Comparison of ENCODE assay signal across 8 cellular contexts in the genomic region with DNA sequence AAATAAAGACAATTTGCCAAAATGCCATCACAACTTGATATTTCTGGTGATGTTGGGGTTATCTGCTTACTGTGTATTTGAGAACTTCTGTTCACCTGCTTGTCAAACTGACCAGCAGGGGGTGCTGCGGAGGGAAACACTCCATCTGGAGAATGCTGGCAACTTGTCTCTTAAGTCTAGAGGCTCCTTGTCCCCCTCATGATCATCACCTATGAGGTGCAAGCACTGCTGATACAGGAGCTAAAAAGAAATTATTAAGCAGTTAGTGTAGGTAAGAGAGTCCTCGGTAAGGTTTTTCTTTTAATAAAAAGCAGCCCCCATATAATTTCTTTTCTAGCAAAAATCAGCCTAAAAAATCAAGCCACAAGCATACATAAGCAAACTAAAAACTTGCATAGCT. TPM values are rescaled to one million over a fixed set of nuclear protein-coding genes. Genes with fewer than 3 reads are reported as not detected.
DNase-seq lines count a peak whose midpoint lies in the region; ATAC-seq and TF ChIP-seq lines count a peak whose summit lies in the region.

No MANE protein-coding gene starts in this region.

- no peak overlapping the region for H3K27ac Mint-ChIP-seq in chondrocyte (ENCODE audit: unreplicated experiment)

- H3K18ac ChIP-seq in mesenchymal stem cell (ENCODE audit: low read depth in 1 of 2, low read length in 2 of 2), result no peak overlapping the region

- H3K23ac ChIP-seq in mesenchymal stem cell (ENCODE audit: low read length in 2 of 2), result no peak overlapping the region

- no peaks in the 10 kb centered on the region for H3K79me1 ChIP-seq in mesenchymal stem cell (replicated peaks; ENCODE audit: low read length, poor library complexity, severe bottlenecking)

- H4K8ac ChIP-seq in mesenchymal stem cell (ENCODE audit: low read length), result no peak overlapping the region

- no peak overlapping the region for H3K14ac ChIP-seq in mesenchymal stem cell (ENCODE audit: low read length in 2 of 2)

- peaks cover 1% of the 10 kb centered on the region for H3K4me1 ChIP-seq in mesenchymal stem cell (ENCODE audit: control insufficient read depth, insufficient read depth, low read depth, low read length)

- H3K9me3 ChIP-seq in mesenchymal stem cell (ENCODE audit: control insufficient read depth, low read length), result no peaks in the 10 kb centered on the region

- H2BK12ac ChIP-seq in mesenchymal stem cell (ENCODE audit: low read length in 2 of 2), result no peak overlapping the region

- no peak overlapping the region for H2AK5ac ChIP-seq in mesenchymal stem cell (ENCODE audit: low read length, severe bottlenecking)

- no peak overlapping the region for H2AFZ ChIP-seq in mesenchymal stem cell (ENCODE audit: low read depth, low read length)

- peak; percentile 80 for TF ChIP-seq CTCF in chondrocyte (IDR thresholded peaks at IDR 0.05)

- H2BK15ac ChIP-seq in mesenchymal stem cell (ENCODE audit: low read depth, poor library complexity, severe bottlenecking), result no peak overlapping the region

- peaks cover 0 to 20% of the 10 kb centered on the region in 2 experiments for H3K27me3 ChIP-seq in mesenchymal stem cell (ENCODE audit: control insufficient read depth in 1 of 2, insufficient read depth in 1 of 2, low read length in 2 of 2)

- H3K27ac ChIP-seq in mesenchymal stem cell (ENCODE audit: low read length, poor library complexity, severe bottlenecking), result no peak overlapping the region

- H3K9me3 Mint-ChIP-seq in chondrocyte (ENCODE audit: low read depth), result no peaks in the 10 kb centered on the region

- no peak overlapping the region for H2BK120ac ChIP-seq in mesenchymal stem cell (ENCODE audit: low read depth, low read length)

- H3K27me3 Mint-ChIP-seq in chondrocyte (ENCODE audit: low read depth), result peaks cover 59% of the 10 kb centered on the region

- H3K4me2 ChIP-seq in mesenchymal stem cell (ENCODE audit: low read length, poor library complexity, severe bottlenecking), result no peak overlapping the region

- WGBS in mesenchymal stem cell, result 0% methylated on average over 1 of the region's 2 CpGs

- no peak overlapping the region for H2BK5ac ChIP-seq in mesenchymal stem cell (ENCODE audit: low read depth, low read length, poor library complexity, severe bottlenecking)

- no peaks in the 10 kb centered on the region for H3K36me3 Mint-ChIP-seq in chondrocyte (ENCODE audit: low read depth)

- DNase-seq in CD1c-positive myeloid dendritic cell (ENCODE audit: extremely low spot score) (peak; percentile 68), KG1 (lab: John Stamatoyannopoulos, UW) (peak; percentile 44), chondrocyte (ENCODE audit: low spot score) (no peak), mesenchymal stem cell (peak; percentile 61), NCI-H2029 (lab: John Stamatoyannopoulos, UW) (no peak)
- peak; percentile 81 for DNase-seq in activated CD4-positive, CD25-positive, alpha-beta regulatory T cell treated with anti-CD3 and anti-CD28 coated beads, Interleukin-2, amount 50 U/mL, for 72 hours
- peak; percentile 43 to 52 for DNase-seq in stimulated activated CD8-positive, alpha-beta memory T cell treated with anti-CD3 and anti-CD28 coated beads, Interleukin-15, amount 100 ng/mL, for 48 hours (ENCODE audit: low read depth in 2 of 2)

- no peak overlapping the region for H3K9ac ChIP-seq in mesenchymal stem cell (ENCODE audit: low read length)

- peaks cover 6% of the 10 kb centered on the region for H3K4me1 Mint-ChIP-seq in chondrocyte (ENCODE audit: low read depth)

- H3K4me3 Mint-ChIP-seq in chondrocyte (ENCODE audit: unreplicated experiment), result no peak overlapping the region

- H3K36me3 ChIP-seq in mesenchymal stem cell (ENCODE audit: control insufficient read depth in 1 of 2, insufficient read depth in 2 of 2, low read depth in 1 of 2, low read length in 2 of 2), result no peaks in the 10 kb centered on the region

- peak; percentile 66 for ATAC-seq in GM19035 (IDR thresholded peaks at IDR 0.05; ENCODE audit: unreplicated experiment)

- H4K91ac ChIP-seq in mesenchymal stem cell (ENCODE audit: low read length), result no peak overlapping the region

- no peak overlapping the region for H3K4ac ChIP-seq in mesenchymal stem cell (ENCODE audit: low read depth in 1 of 2, low read length in 2 of 2)

- H3K4me3 ChIP-seq in mesenchymal stem cell (ENCODE audit: insufficient read depth in 1 of 2, low read depth in 1 of 2, low read length in 2 of 2), result no peak overlapping the region

RNA-seq across cellular contexts. Expression of gene GLYATL1B, which starts 32.7 kb away (rescaled TPM):
- not detected in 3 replicates for total RNA-seq in chondrocyte
- polyA plus RNA-seq in mesenchymal stem cell (2013, experiment 1 of 2), result not detected
- not detected for polyA plus RNA-seq in mesenchymal stem cell (2013, experiment 2 of 2)

RNA-seq across cellular contexts. Expression of gene FAM111B, which starts 53.6 kb away (rescaled TPM):
- total RNA-seq in chondrocyte, result 1.3 to 7.6 TPM (median 1.6 TPM) in 3 replicates
- 2.8 TPM for polyA plus RNA-seq in mesenchymal stem cell (2013, experiment 1 of 2)
- 2.7 TPM for polyA plus RNA-seq in mesenchymal stem cell (2013, experiment 2 of 2)

Comparison
In these comparisons a context has a peak if more than half of its experiments do, and no peak if none do; other contexts are left out.
1. DNase-seq: peak in CD1c-positive myeloid dendritic cell (single experiment), KG1 (single experiment), activated CD4-positive, CD25-positive, alpha-beta regulatory T cell treated with anti-CD3 and anti-CD28 coated beads, Interleukin-2, amount 50 U/mL, for 72 hours (single experiment), mesenchymal stem cell (single experiment) and stimulated activated CD8-positive, alpha-beta memory T cell treated with anti-CD3 and anti-CD28 coated beads, Interleukin-15, amount 100 ng/mL, for 48 hours (2 of 2); none in chondrocyte (single experiment) and NCI-H2029 (single experiment).